ENCODE assay signal across 31 cellular contexts in genomic region chr9:91240596-91240995, GRCh38.
"Had no signal": no experiment of that assay in that cellular context is flagged by ENCODE, and none has a peak within 500 bp of the region (broad histone marks: within the 10 kb centered on the region; RNA-seq: fewer than 3 reads in every experiment).

No MANE protein-coding gene starts in this region.

- H3K9me3 Mint-ChIP-seq: activated B cell treated with CpG ODN at 0.5 μM for 24 hours; activated CD8-positive, alpha-beta T cell treated with anti-CD3 and anti-CD28 coated beads for 36 hours; activated naive CD4-positive, alpha-beta T cell treated with anti-CD3 and anti-CD28 coated beads, Interleukin-2, amount 10 ng/mL, durations not matched to agents 7 days and 5 days; activated naive CD4-positive, alpha-beta T cell treated with anti-CD3 and anti-CD28 coated beads, Interleukin-2, amount 50 U/mL, for 72 hours; activated T-helper 1 cell treated with anti-CD3 and anti-CD28 coated beads, Interleukin-12 subunit alpha, Interleukin-12 subunit beta, Interleukin-2, Interleukin-4 antibody, amounts not matched to agents 30 ng/mL and 10 ng/mL and 1 ng/mL, durations not matched to agents 14 hours and 24 hours and 36 hours; brain; endodermal cell had no signal

- H3K27ac Mint-ChIP-seq: activated B cell treated with CpG ODN at 0.5 μM for 24 hours; activated CD8-positive, alpha-beta T cell treated with anti-CD3 and anti-CD28 coated beads for 36 hours; activated naive CD4-positive, alpha-beta T cell treated with anti-CD3 and anti-CD28 coated beads, Interleukin-2, amount 10 ng/mL, durations not matched to agents 7 days and 5 days; activated naive CD4-positive, alpha-beta T cell treated with anti-CD3 and anti-CD28 coated beads, Interleukin-2, amount 50 U/mL, for 72 hours; activated naive CD8-positive, alpha-beta T cell treated with anti-CD3 and anti-CD28 coated beads, Interleukin-2, amount 10 ng/mL, durations not matched to agents 7 days and 5 days; activated T-helper 1 cell treated with anti-CD3 and anti-CD28 coated beads, Interleukin-12 subunit alpha, Interleukin-12 subunit beta, Interleukin-2, Interleukin-4 antibody, amounts not matched to agents 30 ng/mL and 10 ng/mL and 1 ng/mL, durations not matched to agents 14 hours and 24 hours and 36 hours; brain; endodermal cell had no signal

- H3K4me3 Mint-ChIP-seq: activated B cell treated with CpG ODN at 0.5 μM for 24 hours; activated CD8-positive, alpha-beta T cell treated with anti-CD3 and anti-CD28 coated beads for 36 hours; activated naive CD4-positive, alpha-beta T cell treated with anti-CD3 and anti-CD28 coated beads, Interleukin-2, amount 10 ng/mL, durations not matched to agents 7 days and 5 days; activated naive CD8-positive, alpha-beta T cell treated with anti-CD3 and anti-CD28 coated beads, Interleukin-2, amount 10 ng/mL, durations not matched to agents 7 days and 5 days; activated T-helper 1 cell treated with anti-CD3 and anti-CD28 coated beads, Interleukin-12 subunit alpha, Interleukin-12 subunit beta, Interleukin-2, Interleukin-4 antibody, amounts not matched to agents 30 ng/mL and 10 ng/mL and 1 ng/mL, durations not matched to agents 14 hours and 24 hours and 36 hours; brain; endodermal cell had no signal

- H3K4me3 ChIP-seq: ascending aorta, breast epithelium, cardiac muscle cell, colonic mucosa had no signal

- FAIRE-seq: frontal cortex had no signal

- H3K27me3 Mint-ChIP-seq: activated B cell treated with CpG ODN at 0.5 μM for 24 hours; activated CD8-positive, alpha-beta T cell treated with anti-CD3 and anti-CD28 coated beads for 36 hours; activated naive CD8-positive, alpha-beta T cell treated with anti-CD3 and anti-CD28 coated beads, Interleukin-2, amount 10 ng/mL, durations not matched to agents 7 days and 5 days; brain had no signal

- DNase-seq: activated B cell treated with CpG ODN at 0.5 μM for 24 hours; activated CD4-positive, alpha-beta T cell treated with anti-CD3 and anti-CD28 coated beads for 48 hours; activated CD4-positive, alpha-beta T cell treated with anti-CD3 and anti-CD28 coated beads, Interleukin-2, amount 50 U/mL, for 1 hour; activated CD4-positive, alpha-beta T cell treated with anti-CD3 and anti-CD28 coated beads, Interleukin-2, amount 50 U/mL, for 48 hours; activated CD8-positive, alpha-beta memory T cell treated with anti-CD3 and anti-CD28 coated beads for 24 hours; activated CD8-positive, alpha-beta T cell treated with anti-CD3 and anti-CD28 coated beads for 36 hours; activated gamma-delta T cell; activated naive CD4-positive, alpha-beta T cell; activated naive CD4-positive, alpha-beta T cell treated with anti-CD3 and anti-CD28 coated beads, Interleukin-2, amount 10 ng/mL, durations not matched to agents 7 days and 5 days; activated naive CD8-positive, alpha-beta T cell treated with anti-CD3 and anti-CD28 coated beads, Interleukin-2, amount 10 ng/mL, durations not matched to agents 7 days and 5 days; activated T-cell treated with anti-CD3 and anti-CD28 coated beads, Interleukin-2, amount 50 U/mL, for 1 hour; activated T-cell treated with anti-CD3 and anti-CD28 coated beads, Interleukin-2, amount 50 U/mL, for 48 hours; central memory CD4-positive, alpha-beta T cell; cerebellar nuclear complex; colonic mucosa; effector memory CD4-positive, alpha-beta T cell; endodermal cell; foreskin fibroblast; head of caudate nucleus; hippocampal formation; T1000; WERI-Rb-1 had no signal

- H3K36me3 Mint-ChIP-seq: brain had no signal

- ATAC-seq: activated CD4-positive, CD25-positive, alpha-beta regulatory T cell treated with anti-CD3 and anti-CD28 coated beads, Interleukin-2, amount 50 U/mL, for 24 hours; activated CD8-positive, alpha-beta T cell treated with anti-CD3 and anti-CD28 coated beads for 36 hours; esophagus mucosa had no signal
